In genomic region chr22:45977551-45978274, GRCh38 we compare ENCODE assay signal across 10 cellular contexts. TPM values are rescaled to one million over a fixed set of nuclear protein-coding genes. Genes with fewer than 3 reads are reported as not detected.
DNase-seq lines count a peak whose midpoint lies in the region; ATAC-seq and TF ChIP-seq lines count a peak whose summit lies in the region.
"Had no signal": no experiment of that assay in that cellular context is flagged by ENCODE, and none has a peak within 500 bp of the region (broad histone marks: within the 10 kb centered on the region; RNA-seq: fewer than 3 reads in every experiment).

No MANE protein-coding gene starts in this region.

- POLR2A ChIA-PET in CD4-positive, alpha-beta memory T cell (lab: Charles Lee; ENCODE audit: partially characterized antibody) = no interaction called here

- peak overlapping the region in 7 of 8 donors; percentile 54 to 70 (median 64) for H3K4me3 Mint-ChIP-seq in CD4-positive, alpha-beta memory T cell
- peak overlapping the region; percentile 12 for H3K4me3 Mint-ChIP-seq in activated T-cell treated with anti-CD3 and anti-CD28 coated beads, Interleukin-2, amount 50 U/mL, for 24 hours
- peak overlapping the region; percentile 55 for H3K4me3 Mint-ChIP-seq in memory B cell

- peaks cover 25 to 27% of the 10 kb centered on the region in 2 donors for H3K27me3 Mint-ChIP-seq in CD4-positive, alpha-beta memory T cell
- peaks cover 41% of the 10 kb centered on the region for H3K27me3 Mint-ChIP-seq in activated T-cell treated with anti-CD3 and anti-CD28 coated beads, Interleukin-2, amount 50 U/mL, for 24 hours
- H3K27me3 Mint-ChIP-seq in memory B cell = peaks cover 19% of the 10 kb centered on the region

- peak overlapping the region in 2 of 7 donors; percentile 4 to 30 for H3K27ac Mint-ChIP-seq in CD4-positive, alpha-beta memory T cell
- H3K27ac Mint-ChIP-seq in activated T-cell treated with anti-CD3 and anti-CD28 coated beads, Interleukin-2, amount 50 U/mL, for 24 hours = no peak overlapping the region
- no peak overlapping the region for H3K27ac Mint-ChIP-seq in memory B cell

- in situ Hi-C loops in GM13977 (cut with MboI; ENCODE audit: low pct_unique_long_range_greater_than_20kb, low sequenced_read_pairs, unreplicated experiment) = no loop called here

- peaks cover 2 to 25% (median 7%) of the 10 kb centered on the region in 4 donors for H3K4me1 Mint-ChIP-seq in CD4-positive, alpha-beta memory T cell
- H3K4me1 Mint-ChIP-seq in activated T-cell treated with anti-CD3 and anti-CD28 coated beads, Interleukin-2, amount 50 U/mL, for 24 hours (ENCODE audit: low read depth) = peaks cover 10% of the 10 kb centered on the region
- peaks cover 9% of the 10 kb centered on the region for H3K4me1 Mint-ChIP-seq in memory B cell

- ATAC-seq in memory B cell (ENCODE audit: low read depth) (no peak), omental fat pad (ENCODE audit: low FRiP score) (no peak), HG02870 (IDR thresholded peaks at IDR 0.05; ENCODE audit: unreplicated experiment) (no peak)

- peak in 1 of 5 donors; percentile 25 for DNase-seq in CD4-positive, alpha-beta memory T cell
- DNase-seq in GM13977 (ENCODE audit: low spot score) (no peak), memory B cell (ENCODE audit: low spot score in 2 of 2) (no peak), amniotic stem cell (lab: John Stamatoyannopoulos, UW) (no peak), omental fat pad (ENCODE audit: low spot score) (no peak), AML-193 (lab: John Stamatoyannopoulos, UW) (no peak)
- peak; percentile 49 for DNase-seq in activated T-cell treated with anti-CD3 and anti-CD28 coated beads, Interleukin-2, amount 50 U/mL, for 24 hours
- DNase-seq: brain microvascular endothelial cell had no signal

- peaks cover 20% of the 10 kb centered on the region for H3K4me1 ChIP-seq in CD4-positive, alpha-beta memory T cell (ENCODE audit: insufficient read depth, low read length)

- H3K4me3 ChIP-seq in CD4-positive, alpha-beta memory T cell (ENCODE audit: low read length in 2 of 2) = no peak overlapping the region

- peaks cover 23% of the 10 kb centered on the region for H3K27me3 ChIP-seq in CD4-positive, alpha-beta memory T cell (ENCODE audit: insufficient read depth, low read length)

- TF ChIP-seq CTCF in GM13977 (IDR thresholded peaks at IDR 0.05; ENCODE audit: extremely low read depth, insufficient read depth, missing control alignments) = peak; percentile 0
- TF ChIP-seq CTCF in omental fat pad (IDR thresholded peaks at IDR 0.05) = no peak

- intact Hi-C loops in CD4-positive, alpha-beta memory T cell (cut with micrococcal nuclease) = no loop called here

- no peaks in the 10 kb centered on the region for H3K36me3 ChIP-seq in CD4-positive, alpha-beta memory T cell (ENCODE audit: insufficient read depth, low read length)
- H3K36me3 ChIP-seq: brain microvascular endothelial cell had no signal

- no peaks in the 10 kb centered on the region for H3K36me3 Mint-ChIP-seq in CD4-positive, alpha-beta memory T cell
- H3K36me3 Mint-ChIP-seq in activated T-cell treated with anti-CD3 and anti-CD28 coated beads, Interleukin-2, amount 50 U/mL, for 24 hours (ENCODE audit: low read depth) = no peaks in the 10 kb centered on the region
- peaks cover 1% of the 10 kb centered on the region for H3K36me3 Mint-ChIP-seq in memory B cell

- no peaks in the 10 kb centered on the region for H3K9me3 ChIP-seq in CD4-positive, alpha-beta memory T cell (ENCODE audit: control insufficient read depth in 1 of 2, low read length in 2 of 2)

- CTCF ChIA-PET in CD4-positive, alpha-beta memory T cell (lab: Charles Lee; ENCODE audit: partially characterized antibody) = no interaction called here

- H3K9me3 Mint-ChIP-seq in CD4-positive, alpha-beta memory T cell = peaks cover 0 to 1% (median 0%) of the 10 kb centered on the region in 8 donors
- H3K9me3 Mint-ChIP-seq in activated T-cell treated with anti-CD3 and anti-CD28 coated beads, Interleukin-2, amount 50 U/mL, for 24 hours = no peaks in the 10 kb centered on the region
- peaks cover 2% of the 10 kb centered on the region for H3K9me3 Mint-ChIP-seq in memory B cell

- H3K27ac ChIP-seq in CD4-positive, alpha-beta memory T cell (ENCODE audit: low read depth, low read length) = no peak overlapping the region
- H3K27ac ChIP-seq: brain microvascular endothelial cell, SK-N-MC had no signal

RNA-seq across cellular contexts. Expression of gene WNT7B, which starts 0.8 kb away (rescaled TPM):
- not detected for total RNA-seq in CD4-positive, alpha-beta memory T cell
- polyA plus RNA-seq in CD4-positive, alpha-beta memory T cell = not detected
- under 1 TPM in 2 of 4 donors, not detected in 2; 0.28 to 0.48 TPM for total RNA-seq in omental fat pad

Comparison
In these comparisons a context has a peak if more than half of its experiments do, and no peak if none do; other contexts are left out.
1. H3K4me3 Mint-ChIP-seq: peak in every context shown above with its lines; median percentile 64 in CD4-positive, alpha-beta memory T cell; 55 in memory B cell; 12 in activated T-cell treated with anti-CD3 and anti-CD28 coated beads, Interleukin-2, amount 50 U/mL, for 24 hours.